11 cellular contexts compared by ENCODE assay signal in the genomic region with DNA sequence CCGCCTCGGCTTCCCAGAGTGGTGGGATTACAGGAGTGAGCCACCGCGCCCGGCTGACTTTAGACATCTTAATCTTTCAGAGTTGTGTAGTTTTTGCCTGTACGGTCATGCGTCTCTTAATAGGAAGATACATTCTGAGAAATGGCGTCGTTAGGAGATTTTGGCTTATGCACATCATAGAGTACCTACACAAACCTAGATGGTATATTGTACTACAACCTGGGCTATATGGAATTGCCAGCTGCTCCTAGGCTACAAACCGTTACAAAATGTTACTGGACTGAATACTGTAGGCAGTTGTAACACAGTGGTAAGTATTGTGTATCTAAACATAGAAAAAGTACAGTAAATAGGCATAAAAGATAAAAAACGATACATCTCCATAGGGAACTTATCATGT. TPM values are rescaled to one million over a fixed set of nuclear protein-coding genes. Genes with fewer than 3 reads are reported as not detected.
DNase-seq lines count a peak whose midpoint lies in the region; ATAC-seq and TF ChIP-seq lines count a peak whose summit lies in the region.
"Had no signal": no experiment of that assay in that cellular context is flagged by ENCODE, and none has a peak within 500 bp of the region (broad histone marks: within the 10 kb centered on the region; RNA-seq: fewer than 3 reads in every experiment).

No MANE protein-coding gene starts in this region.

- intact Hi-C loops in A673 (cut with micrococcal nuclease; ENCODE audit: unreplicated experiment) = no loop called here
- intact Hi-C loops in activated CD8-positive, alpha-beta T cell treated with anti-CD3 and anti-CD28 coated beads for 36 hours (cut with micrococcal nuclease) = loop anchor here (5.0 kb wide), 1 partner anchor 123 kb away; no protein-coding TSS in a partner anchor

- H3K9me3 ChIP-seq in A673 (ENCODE audit: low read depth, low read length, poor library complexity, severe bottlenecking) (no peaks in the 10 kb centered on the region), mesodermal cell (ENCODE audit: control insufficient read depth, low read length) (no peaks in the 10 kb centered on the region), Peyer's patch (no peaks in the 10 kb centered on the region)

- H3K27me3 ChIP-seq in A673 (replicated peaks; ENCODE audit: insufficient read depth, low read depth, low read length, poor library complexity) (no peaks in the 10 kb centered on the region), GM23338 (ENCODE audit: insufficient read depth) (no peaks in the 10 kb centered on the region), Peyer's patch (no peaks in the 10 kb centered on the region), H7 (ENCODE audit: control insufficient read depth, insufficient read depth, low read length) (no peaks in the 10 kb centered on the region)

- no peaks in the 10 kb centered on the region for H3F3A ChIP-seq in GM23338 (replicated peaks; ENCODE audit: low read depth)

- H3K36me3 ChIP-seq in A673 (ENCODE audit: insufficient read depth, low read length, poor library complexity, severe bottlenecking) (peaks cover 42% of the 10 kb centered on the region), GM23338 (ENCODE audit: insufficient read depth) (peaks cover 20% of the 10 kb centered on the region; the same call in 1 of the 2 replicates), mesodermal cell (ENCODE audit: control insufficient read depth, insufficient read depth, low read length) (peaks cover 56% of the 10 kb centered on the region), Peyer's patch (peaks cover 0 to 36% (median 0%) of the 10 kb centered on the region in 3 donors), H7 (replicated peaks; ENCODE audit: control insufficient read depth, insufficient read depth, low read length) (peaks cover 8% of the 10 kb centered on the region)

- H3K9me2 ChIP-seq in GM23338 (ENCODE audit: insufficient read depth) = no peaks in the 10 kb centered on the region

- peak overlapping the region; percentile 98; the same call in 1 of the 2 replicates for H3K4me2 ChIP-seq in GM23338

- DNase-seq in A673 (ENCODE audit: low spot score) (no peak), GM23338 (ENCODE audit: low spot score) (no peak), NCI-H146 treated with DMSO at 0.1 percent for 48 hours (lab: John Stamatoyannopoulos, UW; ENCODE audit: unreplicated experiment) (no peak), DMS53 (lab: John Stamatoyannopoulos, UW) (no peak), Peyer's patch (no peak), H7 (no peak)
- no peak for DNase-seq in activated CD8-positive, alpha-beta T cell treated with anti-CD3 and anti-CD28 coated beads for 36 hours
- DNase-seq: foreskin melanocyte, KG1, NCI-H446 had no signal

- peaks cover 18% of the 10 kb centered on the region for H3K79me2 ChIP-seq in GM23338 (replicated peaks; ENCODE audit: insufficient read depth)

- CTCF ChIA-PET in A673 (lab: Charles Lee) = no interaction called here
- CTCF ChIA-PET in activated CD8-positive, alpha-beta T cell treated with anti-CD3 and anti-CD28 coated beads for 36 hours (lab: Charles Lee) = interaction anchor here (1.2 to 13.4 kb wide), 11 partner anchors 9 to 121 kb away, joined by 3 to 122 read pairs (median 7); partner anchors contain the start of genes CYP27B1, EEF1AKMT3 and METTL1

- no peaks in the 10 kb centered on the region for H3K9me3 Mint-ChIP-seq in GM23338
- no peaks in the 10 kb centered on the region for H3K9me3 Mint-ChIP-seq in activated CD8-positive, alpha-beta T cell treated with anti-CD3 and anti-CD28 coated beads for 36 hours

- H3K4me1 ChIP-seq in A673 (ENCODE audit: insufficient read depth, low read length, poor library complexity, severe bottlenecking) = no peaks in the 10 kb centered on the region
- H3K4me1 ChIP-seq in GM23338 (ENCODE audit: insufficient read depth) = peaks cover 5% of the 10 kb centered on the region; the same call in 1 of the 2 replicates
- peaks cover 6% of the 10 kb centered on the region for H3K4me1 ChIP-seq in mesodermal cell (ENCODE audit: control insufficient read depth, insufficient read depth, low read length, poor library complexity, severe bottlenecking)
- peaks cover 0 to 12% (median 8%) of the 10 kb centered on the region in 4 donors for H3K4me1 ChIP-seq in Peyer's patch

- H3K4me3 Mint-ChIP-seq in GM23338 = peak overlapping the region; percentile 100
- peak overlapping the region; percentile 74 for H3K4me3 Mint-ChIP-seq in activated CD8-positive, alpha-beta T cell treated with anti-CD3 and anti-CD28 coated beads for 36 hours

- no peak for TF ChIP-seq POLR2A in Peyer's patch (IDR thresholded peaks at IDR 0.05)

- H3K36me3 Mint-ChIP-seq in GM23338 (ENCODE audit: low read depth) = peaks cover 36% of the 10 kb centered on the region
- peaks cover 29% of the 10 kb centered on the region for H3K36me3 Mint-ChIP-seq in activated CD8-positive, alpha-beta T cell treated with anti-CD3 and anti-CD28 coated beads for 36 hours (ENCODE audit: low read depth)

- peaks cover 4% of the 10 kb centered on the region; the same call in 1 of the 3 replicates for H3K4me1 Mint-ChIP-seq in GM23338
- peaks cover 28% of the 10 kb centered on the region for H3K4me1 Mint-ChIP-seq in activated CD8-positive, alpha-beta T cell treated with anti-CD3 and anti-CD28 coated beads for 36 hours (ENCODE audit: low read depth)

- POLR2A ChIA-PET in A673 (lab: Charles Lee; ENCODE audit: low non-redundant PET) = no interaction called here
- POLR2A ChIA-PET in activated CD8-positive, alpha-beta T cell treated with anti-CD3 and anti-CD28 coated beads for 36 hours (lab: Charles Lee) = interaction anchor here (1.3 to 1.6 kb wide), 7 partner anchors 10 to 42 kb away, joined by 3 to 7 read pairs (median 4); partner anchors contain the start of genes CDK4, EEF1AKMT3 and METTL1

- H3K4me3 ChIP-seq in A673 (ENCODE audit: low read depth, low read length, poor library complexity, severe bottlenecking) = peak overlapping the region; percentile 16
- 0 out of 2 replicates have a peak overlapping the region, but pooled peaks have one; percentile 100 for H3K4me3 ChIP-seq in GM23338
- peak overlapping the region; percentile 99 for H3K4me3 ChIP-seq in mesodermal cell (ENCODE audit: extremely low read depth, insufficient read depth, low read length, poor library complexity, severe bottlenecking)
- peak overlapping the region in 1 of 4 donors; percentile 98 for H3K4me3 ChIP-seq in Peyer's patch
- H3K4me3 ChIP-seq in H7 (ENCODE audit: insufficient read depth, low read depth, low read length) = no peak overlapping the region

- TSS peak; percentile 65 for BruUV-seq in A673 (replicated peaks; lab: Mats Ljungman, UMichigan)

- 97 to 100% methylated on average over 5 to 8 of the region's 11 CpGs for WGBS in mesodermal cell (ENCODE audit: insufficient coverage in 2 of 2), 2 experiments

- peaks cover 7% of the 10 kb centered on the region for H4K20me1 ChIP-seq in GM23338 (replicated peaks; ENCODE audit: insufficient read depth)

- TF ChIP-seq CTCF in A673 (conservative IDR thresholded peaks at IDR 0.05; ENCODE audit: low read depth, low read length) = no peak
- TF ChIP-seq CTCF in GM23338 (conservative IDR thresholded peaks at IDR 0.05; ENCODE audit: low read depth in 2 of 2) = no peak
- TF ChIP-seq CTCF in activated CD8-positive, alpha-beta T cell treated with anti-CD3 and anti-CD28 coated beads for 36 hours (IDR thresholded peaks at IDR 0.05) = no peak
- no peak for TF ChIP-seq CTCF in Peyer's patch (IDR thresholded peaks at IDR 0.05)

- no peak for ATAC-seq in GM23338
- no peak for ATAC-seq in activated CD8-positive, alpha-beta T cell treated with anti-CD3 and anti-CD28 coated beads for 36 hours

- H2AFZ ChIP-seq in GM23338 = no peak overlapping the region

- H3K27ac ChIP-seq in A673 (ENCODE audit: low read depth, low read length, poor library complexity, severe bottlenecking) (no peak overlapping the region), GM23338 (ENCODE audit: low read depth) (no peak overlapping the region), mesodermal cell (ENCODE audit: low read depth, low read length, severe bottlenecking) (no peak overlapping the region), Peyer's patch (no peak overlapping the region)

- no peak overlapping the region for H3K27ac Mint-ChIP-seq in GM23338
- H3K27ac Mint-ChIP-seq in activated CD8-positive, alpha-beta T cell treated with anti-CD3 and anti-CD28 coated beads for 36 hours = peak overlapping the region; percentile 68

- H3K27me3 Mint-ChIP-seq in GM23338 (ENCODE audit: insufficient read depth, low read depth, poor library complexity) = peaks cover 5% of the 10 kb centered on the region
- no peaks in the 10 kb centered on the region for H3K27me3 Mint-ChIP-seq in activated CD8-positive, alpha-beta T cell treated with anti-CD3 and anti-CD28 coated beads for 36 hours

RNA-seq across cellular contexts. Expression of gene TSFM, which starts 1.3 kb away (rescaled TPM):
- 52.6 and 58.5 TPM in 2 replicates for total RNA-seq in A673 (2021)
- total RNA-seq in GM23338 (2014; rRNA removed; shearing (Covaris generic)) = 29.5 and 30.9 TPM in 2 replicates
- 41.7 and 43.1 TPM in 2 replicates for polyA plus RNA-seq in GM23338 (2016; fragmentation: Nextera tagmentation; extraction: Ambion mirVana)
- 10 to 100 TPM; 46.3 to 47.3 TPM for total RNA-seq in activated CD8-positive, alpha-beta T cell treated with anti-CD3 and anti-CD28 coated beads for 36 hours
- 22.6 TPM for polyA plus RNA-seq in mesodermal cell (2013, experiment 1 of 2)
- 21.7 TPM for polyA plus RNA-seq in mesodermal cell (2013, experiment 2 of 2)
- 10 to 100 TPM in 3 of 4 donors, 1 to 10 TPM in 1; 9.4 to 21.2 (median 13.7) TPM for total RNA-seq in Peyer's patch
- total RNA-seq in H7 (2014; rRNA removed; shearing (Covaris generic)) = 57.7 and 67.8 TPM in 2 replicates

RNA-seq across cellular contexts. Expression of gene EEF1AKMT3, which starts 11.4 kb away (rescaled TPM):
- total RNA-seq in A673 (2021) = 5.3 and 7.4 TPM in 2 replicates
- 3.0 and 5.3 TPM in 2 replicates for total RNA-seq in GM23338 (2014; rRNA removed; shearing (Covaris generic))
- polyA plus RNA-seq in GM23338 (2016; fragmentation: Nextera tagmentation; extraction: Ambion mirVana) = 1.3 and 1.7 TPM in 2 replicates
- 1 to 10 TPM; 4.0 to 4.3 TPM for total RNA-seq in activated CD8-positive, alpha-beta T cell treated with anti-CD3 and anti-CD28 coated beads for 36 hours
- 6.4 TPM for polyA plus RNA-seq in mesodermal cell (2013, experiment 1 of 2)
- 5.1 TPM for polyA plus RNA-seq in mesodermal cell (2013, experiment 2 of 2)
- 1 to 10 TPM; 1.4 to 7.4 (median 2.7) TPM for total RNA-seq in Peyer's patch
- total RNA-seq in H7 (2014; rRNA removed; shearing (Covaris generic)) = 3.2 and 3.6 TPM in 2 replicates

RNA-seq across cellular contexts. Expression of gene METTL1, which starts 12.0 kb away (rescaled TPM):
- total RNA-seq in A673 (2021) (51.0 and 55.6 TPM in 2 replicates), Peyer's patch (10 to 100 TPM in 1 of 4 donors, 1 to 10 TPM in 3; 1.2 to 26.4 (median 8.0) TPM)
- 12.2 and 18.9 TPM in 2 replicates for total RNA-seq in GM23338 (2014; rRNA removed; shearing (Covaris generic))
- 39.5 and 47.0 TPM in 2 replicates for polyA plus RNA-seq in GM23338 (2016; fragmentation: Nextera tagmentation; extraction: Ambion mirVana)
- 10 to 100 TPM; 29.6 to 34.1 TPM for total RNA-seq in activated CD8-positive, alpha-beta T cell treated with anti-CD3 and anti-CD28 coated beads for 36 hours
- 13.9 TPM for polyA plus RNA-seq in mesodermal cell (2013, experiment 1 of 2)
- polyA plus RNA-seq in mesodermal cell (2013, experiment 2 of 2) = 14.4 TPM
- total RNA-seq in H7 (2014; rRNA removed; shearing (Covaris generic)) = 7.1 and 13.8 TPM in 2 replicates

RNA-seq across cellular contexts. Expression of gene CYP27B1, which starts 17.0 kb away (rescaled TPM):
- total RNA-seq in A673 (2021) = 4.5 and 4.7 TPM in 2 replicates
- 2.7 and 6.8 TPM in 2 replicates for total RNA-seq in GM23338 (2014; rRNA removed; shearing (Covaris generic))
- 0.83 and 1.1 TPM in 2 replicates for polyA plus RNA-seq in GM23338 (2016; fragmentation: Nextera tagmentation; extraction: Ambion mirVana)
- 1 to 10 TPM; 7.6 to 7.9 TPM for total RNA-seq in activated CD8-positive, alpha-beta T cell treated with anti-CD3 and anti-CD28 coated beads for 36 hours
- polyA plus RNA-seq in mesodermal cell (2013, experiment 1 of 2) = 0.18 TPM
- 2.0 TPM for polyA plus RNA-seq in mesodermal cell (2013, experiment 2 of 2)
- total RNA-seq in Peyer's patch = 1 to 10 TPM in 1 of 4 donors, not detected in 3; 1.7 TPM
- total RNA-seq in H7 (2014; rRNA removed; shearing (Covaris generic)) = 0.26 and 0.59 TPM in 2 replicates

RNA-seq across cellular contexts. Expression of gene MARCHF9, which starts 29.0 kb away (rescaled TPM):
- total RNA-seq in A673 (2021) = 19.8 and 23.6 TPM in 2 replicates
- 2.9 and 3.5 TPM in 2 replicates for total RNA-seq in GM23338 (2014; rRNA removed; shearing (Covaris generic))
- polyA plus RNA-seq in GM23338 (2016; fragmentation: Nextera tagmentation; extraction: Ambion mirVana) = 3.1 and 3.3 TPM in 2 replicates
- 10 to 100 TPM; 23.4 to 24.3 TPM for total RNA-seq in activated CD8-positive, alpha-beta T cell treated with anti-CD3 and anti-CD28 coated beads for 36 hours
- 6.3 TPM for polyA plus RNA-seq in mesodermal cell (2013, experiment 1 of 2)
- polyA plus RNA-seq in mesodermal cell (2013, experiment 2 of 2) = 4.2 TPM
- total RNA-seq in Peyer's patch = 10 to 100 TPM in 2 of 4 donors, 1 to 10 TPM in 2; 7.4 to 17.2 (median 10.6) TPM
- 1.9 and 4.3 TPM in 2 replicates for total RNA-seq in H7 (2014; rRNA removed; shearing (Covaris generic))
